ENCODE assay signal across 22 cellular contexts in the genomic region with DNA sequence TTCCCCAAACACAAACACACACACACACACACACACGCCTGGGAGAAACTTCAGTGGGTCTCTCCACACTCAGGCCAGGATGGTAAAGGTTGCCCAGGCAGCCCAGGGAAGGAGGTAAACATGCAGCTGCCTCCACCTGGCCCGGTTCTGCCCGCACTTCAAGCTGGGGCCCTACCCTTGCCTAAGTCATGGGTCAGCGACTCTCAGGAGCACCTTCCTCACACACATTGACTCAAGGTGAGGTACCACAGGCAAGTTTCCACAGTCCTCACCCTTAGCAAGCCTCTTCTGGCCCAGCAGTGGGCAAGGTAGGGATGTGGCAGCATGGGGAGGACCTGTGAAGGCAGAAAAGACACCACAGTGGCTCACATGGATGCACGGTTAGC. TPM values are rescaled to one million over a fixed set of nuclear protein-coding genes. Genes with fewer than 3 reads are reported as not detected.
A peak's percentile ranks its signal among the peaks of the same experiment; 100 is the strongest.
DNase-seq lines count a peak whose midpoint lies in the region; ATAC-seq and TF ChIP-seq lines count a peak whose summit lies in the region.
"Had no signal": no experiment of that assay in that cellular context is flagged by ENCODE, and none has a peak within 500 bp of the region (broad histone marks: within the 10 kb centered on the region; RNA-seq: fewer than 3 reads in every experiment).

No MANE protein-coding gene starts in this region.

- H3K4me3 ChIP-seq in WERI-Rb-1 (ENCODE audit: low read depth, low read length) (no peak overlapping the region), esophagus squamous epithelium (no peak overlapping the region), gastrocnemius medialis (no peak overlapping the region)

- WGBS in esophagus squamous epithelium, 2 donors = 63 to 66% methylated on average over 3 to 4 of the region's 5 CpGs

- no peaks in the 10 kb centered on the region for H3K9me3 ChIP-seq in WERI-Rb-1 (ENCODE audit: severe bottlenecking)
- H3K9me3 ChIP-seq in esophagus squamous epithelium = no peaks in the 10 kb centered on the region
- no peaks in the 10 kb centered on the region for H3K9me3 ChIP-seq in gastrocnemius medialis
- H3K9me3 ChIP-seq: BE2C had no signal

- H3K4me1 Mint-ChIP-seq in stimulated activated effector memory CD8-positive, alpha-beta T cell treated with anti-CD3 and anti-CD28 coated beads, Interleukin-12 subunit alpha, Interleukin-12 subunit beta, amount 100 ng/mL, for 72 hours = peaks cover 8% of the 10 kb centered on the region

- H3K4me1 ChIP-seq in esophagus squamous epithelium (peaks cover 8 to 63% (median 11%) of the 10 kb centered on the region in 3 donors), gastrocnemius medialis (no peaks in the 10 kb centered on the region)

- TF ChIP-seq CTCF in WERI-Rb-1 (IDR thresholded peaks at IDR 0.05; ENCODE audit: low read depth, low read length) (no peak), esophagus squamous epithelium (IDR thresholded peaks at IDR 0.05) (no peak), gastrocnemius medialis (IDR thresholded peaks at IDR 0.05 in 4 of 5, conservative IDR thresholded peaks at IDR 0.05 in 1 of 5) (no peak)

- H3K27ac Mint-ChIP-seq in stimulated activated effector memory CD8-positive, alpha-beta T cell treated with anti-CD3 and anti-CD28 coated beads, Interleukin-12 subunit alpha, Interleukin-12 subunit beta, amount 100 ng/mL, for 72 hours = no peak overlapping the region
- H3K27ac Mint-ChIP-seq: CD4-positive, CD25-positive, alpha-beta regulatory T cell had no signal

- H3K4me3 Mint-ChIP-seq in stimulated activated effector memory CD8-positive, alpha-beta T cell treated with anti-CD3 and anti-CD28 coated beads, Interleukin-12 subunit alpha, Interleukin-12 subunit beta, amount 100 ng/mL, for 72 hours = no peak overlapping the region
- H3K4me3 Mint-ChIP-seq: CD4-positive, CD25-positive, alpha-beta regulatory T cell had no signal

- peak; percentile 38 for DNase-seq in activated effector memory CD4-positive, alpha-beta T cell treated with anti-CD3 and anti-CD28 coated beads, Interleukin-2, amount 50 U/mL, for 16 hours
- DNase-seq in activated effector memory CD4-positive, alpha-beta T cell treated with Interleukin-2 at 50 U/mL for 16 hours = no peak
- DNase-seq in WERI-Rb-1 = no peak
- DNase-seq in esophagus squamous epithelium (lab: John Stamatoyannopoulos, UW) = no peak
- DNase-seq in stimulated activated effector memory CD8-positive, alpha-beta T cell treated with anti-CD3 and anti-CD28 coated beads, Interleukin-12 subunit alpha, Interleukin-12 subunit beta, amount 100 ng/mL, for 72 hours (ENCODE audit: low spot score in 2 of 2) = no peak
- no peak for DNase-seq in gastrocnemius medialis
- DNase-seq in NCI-H1436 treated with DMSO at 0.1 percent for 48 hours (lab: John Stamatoyannopoulos, UW) = no peak
- DNase-seq: BE2C; CD4-positive, CD25-positive, alpha-beta regulatory T cell; COR-L47; DMS 273 treated with DMSO at 0.1 percent for 48 hours; GDM1; H7; NCI-H1092 treated with DMSO at 0.1 percent for 48 hours; NCI-H1694; NCI-H2081 treated with DMSO at 0.1 percent for 48 hours; NCI-H446 treated with DMSO at 0.1 percent for 48 hours; NCI-H774; OCI-M1; Right ventricle myocardium superior had no signal

- H3K36me3 Mint-ChIP-seq in stimulated activated effector memory CD8-positive, alpha-beta T cell treated with anti-CD3 and anti-CD28 coated beads, Interleukin-12 subunit alpha, Interleukin-12 subunit beta, amount 100 ng/mL, for 72 hours = no peaks in the 10 kb centered on the region
- H3K36me3 Mint-ChIP-seq: CD4-positive, CD25-positive, alpha-beta regulatory T cell had no signal

- peak overlapping the region; percentile 79 for H3K27ac ChIP-seq in WERI-Rb-1
- peak overlapping the region in 3 of 4 donors; percentile 70 to 80 (median 76) for H3K27ac ChIP-seq in esophagus squamous epithelium
- no peak overlapping the region for H3K27ac ChIP-seq in gastrocnemius medialis

- TF ChIP-seq POLR2A in esophagus squamous epithelium (IDR thresholded peaks at IDR 0.05) (no peak), gastrocnemius medialis (IDR thresholded peaks at IDR 0.05) (no peak)

- no peaks in the 10 kb centered on the region for H3K27me3 ChIP-seq in WERI-Rb-1 (ENCODE audit: insufficient read depth, low read depth, severe bottlenecking)
- peaks cover 0 to 9% (median 0%) of the 10 kb centered on the region in 4 donors for H3K27me3 ChIP-seq in esophagus squamous epithelium
- no peaks in the 10 kb centered on the region for H3K27me3 ChIP-seq in gastrocnemius medialis
- H3K27me3 ChIP-seq: BE2C had no signal

- no peaks in the 10 kb centered on the region for H3K9me3 Mint-ChIP-seq in stimulated activated effector memory CD8-positive, alpha-beta T cell treated with anti-CD3 and anti-CD28 coated beads, Interleukin-12 subunit alpha, Interleukin-12 subunit beta, amount 100 ng/mL, for 72 hours
- H3K9me3 Mint-ChIP-seq: CD4-positive, CD25-positive, alpha-beta regulatory T cell had no signal

- intact Hi-C loops in esophagus squamous epithelium (cut with DNase I) = no loop called here
- intact Hi-C loops in gastrocnemius medialis (cut with DNase I; ENCODE audit: low total_unique reads) = no loop called here

- in situ Hi-C loops in gastrocnemius medialis (cut with MboI; ENCODE audit: low sequenced_read_pairs in 4 of 4) = no loop called here

- no peaks in the 10 kb centered on the region for H3K36me3 ChIP-seq in WERI-Rb-1
- no peaks in the 10 kb centered on the region for H3K36me3 ChIP-seq in esophagus squamous epithelium
- H3K36me3 ChIP-seq in gastrocnemius medialis = no peaks in the 10 kb centered on the region
- H3K36me3 ChIP-seq: BE2C had no signal

- peak; percentile 21 for ATAC-seq in stimulated activated effector memory CD8-positive, alpha-beta T cell treated with anti-CD3 and anti-CD28 coated beads, Interleukin-12 subunit alpha, Interleukin-12 subunit beta, amount 100 ng/mL, for 72 hours
- ATAC-seq in gastrocnemius medialis = no peak

RNA-seq across cellular contexts. Expression of gene FAIM2, which starts 14.1 kb away (rescaled TPM):
- total RNA-seq in esophagus squamous epithelium = 1 to 10 TPM in 1 of 4 donors, under 1 TPM in 3; 0.13 to 2.9 (median 0.23) TPM
- total RNA-seq in gastrocnemius medialis = 1 to 10 TPM in 1 of 4 donors, under 1 TPM in 1, not detected in 2; 0.13 to 1.1 TPM
- total RNA-seq: H7 had no signal

RNA-seq across cellular contexts. Expression of gene AQP2, which starts 32.8 kb away (rescaled TPM):
- total RNA-seq in esophagus squamous epithelium (not detected), gastrocnemius medialis (not detected)
- total RNA-seq: CD4-positive, CD25-positive, alpha-beta regulatory T cell; Daoy; H7; LHCN-M2; Right ventricle myocardium superior had no signal

RNA-seq across cellular contexts. Expression of gene AQP5, which starts 43.9 kb away (rescaled TPM):
- total RNA-seq in esophagus squamous epithelium = 10 to 100 TPM in 3 of 4 donors, 1 to 10 TPM in 1; 4.7 to 42.2 (median 18.6) TPM
- not detected for total RNA-seq in gastrocnemius medialis
- total RNA-seq: CD4-positive, CD25-positive, alpha-beta regulatory T cell; Daoy had no signal

RNA-seq across cellular contexts. Expression of gene AQP6, which starts 55.0 kb away (rescaled TPM):
- total RNA-seq in esophagus squamous epithelium (not detected), gastrocnemius medialis (not detected)
- total RNA-seq: CD4-positive, CD25-positive, alpha-beta regulatory T cell; H7; LHCN-M2; Right ventricle myocardium superior had no signal

Comparison
In these comparisons a context has a peak if more than half of its experiments do, and no peak if none do; other contexts are left out.
1. H3K27ac ChIP-seq: peak in WERI-Rb-1 (single experiment) and esophagus squamous epithelium (3 of 4); none in gastrocnemius medialis (0 of 4).
2. RNA of gene AQP5, which starts 43.9 kb away (total RNA-seq): 4.7 to 42.2 TPM in esophagus squamous epithelium; not detected in gastrocnemius medialis; every median in the first group is over 4 times any median in the second.